Comparison of ENCODE assay signal across 9 cellular contexts in genomic region chr3:128489860-128490649, GRCh38. TPM values are rescaled to one million over a fixed set of nuclear protein-coding genes. Genes with fewer than 3 reads are reported as not detected.
A peak's percentile ranks its signal among the peaks of the same experiment; 100 is the strongest.
DNase-seq lines count a peak whose midpoint lies in the region; ATAC-seq, FAIRE-seq and TF ChIP-seq lines count a peak whose summit lies in the region.
"Had no signal": no experiment of that assay in that cellular context is flagged by ENCODE, and none has a peak within 500 bp of the region (broad histone marks: within the 10 kb centered on the region; RNA-seq: fewer than 3 reads in every experiment).

No MANE protein-coding gene starts in this region.

- H3K23me2 ChIP-seq in H1 (ENCODE audit: low read depth, low read length), result peaks cover 24% of the 10 kb centered on the region; the same call in 1 of the 2 replicates

- no peak; a peak in 1 of 4 replicates for TF ChIP-seq RAD21 in H1 (IDR thresholded peaks at IDR 0.05 in 1 of 2, conservative IDR thresholded peaks at IDR 0.05 in 1 of 2; ENCODE audit: low read depth in 2 of 2, low read length in 2 of 2)

- no peaks in the 10 kb centered on the region for H3K79me2 ChIP-seq in H1 (ENCODE audit: control insufficient read depth in 1 of 2, insufficient read depth in 2 of 2, low read length in 2 of 2)

- WGBS in H1 (ENCODE audit: extremely low coverage in 1 of 2, insufficient coverage in 1 of 2, insufficient read length in 1 of 2, insufficient replicate concordance in 2 of 2, low coverage in 1 of 2, low lambda C conversion rate in 2 of 2, missing lambda C conversion rate in 1 of 2), 2 experiments, result 3% methylated on average over 68 of the region's 69 CpGs; no CpG with 5 or more reads in 1 of the 2 experiments

- TF ChIP-seq EP300 in H1 (IDR thresholded peaks at IDR 0.05; ENCODE audit: borderline replicate concordance in 1 of 2, low read depth in 2 of 2, low read length in 2 of 2), result no peak

- no peak overlapping the region for H2AK5ac ChIP-seq in H1 (ENCODE audit: low read depth, low read length)

- ATAC-seq in naive thymus-derived CD4-positive, alpha-beta T cell, result no peak
- ATAC-seq in HG03139 (IDR thresholded peaks at IDR 0.05; ENCODE audit: unreplicated experiment) (no peak), GM18909 (IDR thresholded peaks at IDR 0.05; ENCODE audit: poor library complexity, unreplicated experiment) (no peak)

- H3K4me1 ChIP-seq in SJCRH30 (peaks cover 11% of the 10 kb centered on the region), H1 (replicated peaks in 1 of 4; ENCODE audit: control insufficient read depth in 3 of 4, insufficient read depth in 4 of 4, low read length in 3 of 4) (peaks cover 0 to 79% (median 52%) of the 10 kb centered on the region in 4 experiments; a peak in 6 of 7 replicates)
- H3K4me1 ChIP-seq in naive thymus-derived CD4-positive, alpha-beta T cell (ENCODE audit: control insufficient read depth in 2 of 2, insufficient read depth in 2 of 2, low read length in 2 of 2), result peaks cover 11 to 50% of the 10 kb centered on the region in 2 donors

- H3K9me3 ChIP-seq in SJCRH30 (replicated peaks) (no peaks in the 10 kb centered on the region; the same call in 1 of the 2 replicates), H1 (ENCODE audit: insufficient read depth in 2 of 2, low read depth in 1 of 2, low read length in 1 of 2) (no peaks in the 10 kb centered on the region)
- H3K9me3 ChIP-seq in naive thymus-derived CD4-positive, alpha-beta T cell (ENCODE audit: control insufficient read depth in 2 of 3, low read length in 3 of 3), result no peaks in the 10 kb centered on the region

- H3K36me3 ChIP-seq in SJCRH30 (peaks cover 13% of the 10 kb centered on the region), H1 (ENCODE audit: control insufficient read depth in 2 of 4, insufficient read depth in 4 of 4, low read length in 3 of 4) (peaks cover 0 to 12% (median 0%) of the 10 kb centered on the region in 4 experiments; a peak in 1 of 8 replicates)
- no peaks in the 10 kb centered on the region for H3K36me3 ChIP-seq in naive thymus-derived CD4-positive, alpha-beta T cell (ENCODE audit: control insufficient read depth in 2 of 3, insufficient read depth in 3 of 3, low read length in 3 of 3)

- H2BK15ac ChIP-seq in H1 (ENCODE audit: low read length), result no peak overlapping the region

- H2BK120ac ChIP-seq in H1 (replicated peaks; ENCODE audit: low read depth, low read length), result no peak overlapping the region

- peak; percentile 46 for DNase-seq in activated T-cell treated with anti-CD3 and anti-CD28 coated beads, Interleukin-2, amount 50 U/mL, for 1 hour
- DNase-seq in activated T-cell treated with anti-CD3 and anti-CD28 coated beads for 4 hours, result no peak
- DNase-seq in SJCRH30, result peak in 1 of 2 experiments; percentile 22
- DNase-seq in H1 (ENCODE audit: low read depth in 1 of 2, low spot score in 2 of 2), result peak in 1 of 2 experiments; percentile 81
- DNase-seq in naive thymus-derived CD4-positive, alpha-beta T cell, result peak in 3 of 9 donors; percentile 32 to 35 (median 33)
- DNase-seq in inferior parietal cortex (ENCODE audit: extremely low spot score), result no peak

- H2BK5ac ChIP-seq in H1 (ENCODE audit: low read depth, low read length), result peak overlapping the region; percentile 8; the same call in 1 of the 2 replicates

- H3K4me3 Mint-ChIP-seq in naive thymus-derived CD4-positive, alpha-beta T cell, result peak overlapping the region; percentile 53 to 97 (median 82)

- H2BK12ac ChIP-seq in H1 (ENCODE audit: low read depth, low read length), result 0 out of 2 replicates have a peak overlapping the region, but pooled peaks have one; percentile 44

- H2BK20ac ChIP-seq in H1 (ENCODE audit: low read length), result peak overlapping the region; percentile 61; the same call in 1 of the 2 replicates

- no peak for FAIRE-seq in H1 (lab: Jason Lieb, UNC)
- FAIRE-seq: GM18507 had no signal

- H3K9ac ChIP-seq in H1 (replicated peaks in 1 of 4; ENCODE audit: extremely low read depth in 1 of 4, low read depth in 3 of 4, low read length in 3 of 4), result no peak overlapping the region

- no peak overlapping the region; the same call in 1 of the 2 replicates for H4K8ac ChIP-seq in H1 (ENCODE audit: extremely low read depth, insufficient read depth, low read length)

- H4K91ac ChIP-seq in H1 (replicated peaks; ENCODE audit: insufficient read length, low read length), result no peak overlapping the region

- peak overlapping the region; percentile 63 to 95 for H3K4me2 ChIP-seq in H1 (ENCODE audit: insufficient read depth in 1 of 2, low read depth in 2 of 2, low read length in 2 of 2)

- H3K27ac Mint-ChIP-seq in naive thymus-derived CD4-positive, alpha-beta T cell, result peak overlapping the region in 1 of 9 donors; percentile 46

- no peak overlapping the region for H3K56ac ChIP-seq in H1 (replicated peaks; ENCODE audit: insufficient read length, low read depth, low read length)

- H3K27me3 Mint-ChIP-seq in naive thymus-derived CD4-positive, alpha-beta T cell, result peaks cover 53 to 76% (median 59%) of the 10 kb centered on the region in 5 donors

- peak overlapping the region; percentile 32 for H3K18ac ChIP-seq in H1 (ENCODE audit: extremely low read depth, low read length)

- no peak overlapping the region for H3K4ac ChIP-seq in H1 (replicated peaks; ENCODE audit: insufficient read length, low read depth, low read length)

- H3K36me3 Mint-ChIP-seq in naive thymus-derived CD4-positive, alpha-beta T cell, result no peaks in the 10 kb centered on the region

- no peak overlapping the region for H2AFZ ChIP-seq in H1 (ENCODE audit: low read length)

- H3K4me1 Mint-ChIP-seq in naive thymus-derived CD4-positive, alpha-beta T cell, result peaks cover 13 to 43% (median 25%) of the 10 kb centered on the region in 7 donors

- TF ChIP-seq POLR2A in H1 (IDR thresholded peaks at IDR 0.05; ENCODE audit: control extremely low read depth in 1 of 2, low read depth in 2 of 2, low read length in 2 of 2), result no peak

- H3K27ac ChIP-seq in SJCRH30 (peak overlapping the region; percentile 82; the same call in 1 of the 2 replicates), H1 (ENCODE audit: low read depth, low read length) (no peak overlapping the region)
- H3K27ac ChIP-seq in naive thymus-derived CD4-positive, alpha-beta T cell (ENCODE audit: low read depth, low read length), result no peak overlapping the region

- H3K79me1 ChIP-seq in H1 (ENCODE audit: low read depth, low read length), result no peaks in the 10 kb centered on the region

- H3K4me3 ChIP-seq in SJCRH30 (peak overlapping the region; percentile 81), H1 (ENCODE audit: extremely low read depth in 1 of 4, insufficient read depth in 2 of 4, low read depth in 3 of 4, low read length in 4 of 4) (peak overlapping the region; percentile 4 to 63 (median 18); a peak in 7 of 8 replicates)
- H3K4me3 ChIP-seq in naive thymus-derived CD4-positive, alpha-beta T cell (ENCODE audit: low read length), result peak overlapping the region; percentile 59

- intact Hi-C loops in naive thymus-derived CD4-positive, alpha-beta T cell (cut with micrococcal nuclease), result loop anchor here (5.0 to 10.0 kb wide), 3 partner anchors 43 to 413 kb away; no protein-coding TSS in a partner anchor

- no peak overlapping the region for H3K23ac ChIP-seq in H1 (ENCODE audit: insufficient read length)

- TF ChIP-seq CTCF in H1 (IDR thresholded peaks at IDR 0.05; ENCODE audit: control extremely low read depth in 1 of 3, insufficient read depth in 1 of 3, low read depth in 1 of 3, low read length in 3 of 3), result peak in 1 of 3 experiments; percentile 11; a peak in 1 of 4 replicates

- no peak overlapping the region for H4K5ac ChIP-seq in H1 (ENCODE audit: insufficient read length, low read depth, low read length)

- POLR2A ChIA-PET in H1 (lab: Charles Lee; ENCODE audit: partially characterized antibody), result interaction anchor here (1.2 to 1.8 kb wide), 3 partner anchors 9 to 367 kb away, joined by 3 to 13 read pairs (median 5); no protein-coding TSS in a partner anchor
- POLR2A ChIA-PET in naive thymus-derived CD4-positive, alpha-beta T cell (lab: Charles Lee), result interaction anchor here (0.6 to 1.6 kb wide), 3 partner anchors 41 to 789 kb away, joined by 3 to 4 read pairs (median 3); no protein-coding TSS in a partner anchor

- peaks cover 0 to 1% (median 0%) of the 10 kb centered on the region in 11 donors for H3K9me3 Mint-ChIP-seq in naive thymus-derived CD4-positive, alpha-beta T cell

- H3K27me3 ChIP-seq in SJCRH30 (no peaks in the 10 kb centered on the region), H1 (replicated peaks in 1 of 4; ENCODE audit: control insufficient read depth in 3 of 4, extremely low read depth in 1 of 4, insufficient read depth in 3 of 4, low read length in 3 of 4) (peaks cover 99 to 100% (median 99%) of the 10 kb centered on the region in 4 experiments)
- H3K27me3 ChIP-seq in naive thymus-derived CD4-positive, alpha-beta T cell (ENCODE audit: control insufficient read depth in 2 of 2, insufficient read depth in 2 of 2, low read length in 2 of 2), result peaks cover 9 to 45% of the 10 kb centered on the region in 2 donors

- CTCF ChIA-PET in H1 (lab: Charles Lee; ENCODE audit: partially characterized antibody), result interaction anchor here (0.6 to 3.7 kb wide), 21 partner anchors 9 to 320 kb away, joined by 3 to 38 read pairs (median 4); no protein-coding TSS in a partner anchor
- CTCF ChIA-PET in naive thymus-derived CD4-positive, alpha-beta T cell (lab: Charles Lee), result interaction anchor here (0.6 kb wide), 1 partner anchor 825 kb away, joined by 3 read pairs; no protein-coding TSS in a partner anchor

- H3K14ac ChIP-seq in H1 (ENCODE audit: insufficient read length), result no peak overlapping the region

- H4K20me1 ChIP-seq in H1 (replicated peaks in 1 of 2; ENCODE audit: control insufficient read depth in 1 of 2, insufficient read depth in 2 of 2, low read length in 2 of 2), result peaks cover 11 to 28% of the 10 kb centered on the region in 2 experiments

RNA-seq across cellular contexts. Expression of gene GATA2, which starts 2.9 kb away (rescaled TPM):
- total RNA-seq in SJCRH30 (2014; rRNA removed; shearing (Covaris generic)), result 17.1 and 19.8 TPM in 2 replicates
- total RNA-seq in H1 (2021; fragmentation: NEBNext Ultra II Directional; extraction: Animal tissue kit (Norgen Biotek cat#: 25700)), result 0.30 and 0.40 TPM in 2 replicates
- 0.03 and 0.22 TPM in 2 replicates for polyA plus RNA-seq in H1 (2011; rRNA removed)
- 0.17 TPM for polyA plus RNA-seq in H1 (2011; cell fraction: cytosol; rRNA removed)
- 0.23 TPM for polyA plus RNA-seq in H1 (2011; cell fraction: nucleus; rRNA removed)
- 0.12 to 0.23 TPM in 2 of 4 replicates, not detected in the others for polyA plus RNA-seq in H1 (2012, experiment 1 of 2)
- polyA plus RNA-seq in H1 (2012, experiment 2 of 2), result 0.17 TPM
- polyA plus RNA-seq in H1 (2013, experiment 1 of 2), result 0.08 TPM
- 0.17 TPM for polyA plus RNA-seq in H1 (2013, experiment 2 of 2)
- polyA minus RNA-seq in H1 (2011; rRNA and poly(A)+ RNA removed), result 0.09 and 0.12 TPM in 2 replicates
- polyA minus RNA-seq in H1 (2011; cell fraction: cytosol; rRNA and poly(A)+ RNA removed), result 2.0 TPM
- 0.40 TPM for polyA minus RNA-seq in H1 (2011; cell fraction: nucleus; rRNA and poly(A)+ RNA removed)
- 10 to 100 TPM in 2 of 5 experiments, under 1 TPM in 1, not detected in 2; 0.30 to 70.9 (median 14.0) TPM for total RNA-seq in naive thymus-derived CD4-positive, alpha-beta T cell
- not detected for polyA plus RNA-seq in naive thymus-derived CD4-positive, alpha-beta T cell

RNA-seq across cellular contexts. Expression of gene DNAJB8, which starts 23.4 kb away (rescaled TPM):
- not detected in 2 replicates for total RNA-seq in SJCRH30 (2014; rRNA removed; shearing (Covaris generic))
- total RNA-seq in H1 (2021; fragmentation: NEBNext Ultra II Directional; extraction: Animal tissue kit (Norgen Biotek cat#: 25700)), result not detected in 2 replicates
- polyA plus RNA-seq in H1 (2011; rRNA removed), result not detected in 2 replicates
- not detected for polyA plus RNA-seq in H1 (2011; cell fraction: cytosol; rRNA removed)
- not detected for polyA plus RNA-seq in H1 (2011; cell fraction: nucleus; rRNA removed)
- polyA plus RNA-seq in H1 (2012, experiment 1 of 2), result not detected in 4 replicates
- not detected for polyA plus RNA-seq in H1 (2012, experiment 2 of 2)
- not detected for polyA plus RNA-seq in H1 (2013, experiment 1 of 2)
- polyA plus RNA-seq in H1 (2013, experiment 2 of 2), result not detected
- polyA minus RNA-seq in H1 (2011; rRNA and poly(A)+ RNA removed), result not detected in 2 replicates
- polyA minus RNA-seq in H1 (2011; cell fraction: cytosol; rRNA and poly(A)+ RNA removed), result not detected
- polyA minus RNA-seq in H1 (2011; cell fraction: nucleus; rRNA and poly(A)+ RNA removed), result not detected
- total RNA-seq in naive thymus-derived CD4-positive, alpha-beta T cell, result not detected
- not detected for polyA plus RNA-seq in naive thymus-derived CD4-positive, alpha-beta T cell

Comparison
In these comparisons a context has a peak if more than half of its experiments do, and no peak if none do; other contexts are left out.
1. H3K4me3 ChIP-seq: peak in every context shown above with its lines; median percentile 81 in SJCRH30; 59 in naive thymus-derived CD4-positive, alpha-beta T cell; 18 in H1.